Comparison of ENCODE assay signal across 2 cellular contexts in the genomic region with DNA sequence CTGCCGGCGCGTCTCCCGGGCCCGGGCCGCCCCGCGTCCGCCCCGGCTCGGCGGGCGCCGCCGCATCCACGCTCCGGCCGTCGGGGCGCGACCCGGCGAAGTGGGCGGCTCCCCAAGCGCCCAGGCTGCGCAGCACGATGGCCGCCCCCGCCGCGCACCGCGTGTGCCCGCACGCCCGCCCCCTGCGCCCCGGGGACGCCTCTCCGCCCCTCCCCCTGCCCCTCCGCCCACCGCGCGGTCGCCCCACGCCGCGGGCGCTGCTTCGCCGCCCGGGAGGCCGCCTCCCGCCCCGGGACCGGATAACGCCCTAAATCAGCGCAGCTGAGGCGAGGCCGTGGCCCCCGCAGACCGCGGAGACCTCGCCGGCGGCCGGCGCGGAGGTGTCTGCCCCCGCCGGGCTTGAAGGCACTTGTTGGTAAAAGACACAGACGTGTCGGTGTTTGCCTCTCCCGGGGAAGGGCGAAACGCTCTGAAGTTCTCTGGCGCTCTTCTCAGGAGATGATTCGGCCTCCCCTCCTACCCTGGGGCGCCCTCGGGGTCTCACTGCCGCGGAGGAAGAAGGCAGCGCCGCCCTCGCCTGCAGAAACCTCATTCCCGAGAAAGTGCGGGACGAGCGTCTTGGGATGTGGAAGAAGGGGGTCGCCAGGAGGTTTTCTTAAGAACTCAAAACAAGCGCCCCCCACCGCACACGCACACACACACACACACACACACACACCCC.
TF ChIP-seq lines count a peak whose summit lies in the region.

TSS of gene BNC1 (minus strand) at position 102 of the 721 bp plus-strand sequence. CDS start at position 66, 36 bp downstream.

TF ChIP-seq in liver, 16 proteins besides CTCF, POLR2A, EP300 and RAD21:
- TF ChIP-seq REST (IDR thresholded peaks at IDR 0.05) (no peak), HNF4G (IDR thresholded peaks at IDR 0.05) (no peak), TAF1 (conservative IDR thresholded peaks at IDR 0.05) (no peak), JUND (IDR thresholded peaks at IDR 0.05) (no peak), RXRA (IDR thresholded peaks at IDR 0.05) (no peak), GABPA (IDR thresholded peaks at IDR 0.05 in 1 of 2, conservative IDR thresholded peaks at IDR 0.05 in 1 of 2) (no peak), FOXA2 (IDR thresholded peaks at IDR 0.05) (no peak), HNF4A (conservative IDR thresholded peaks at IDR 0.05) (no peak), FOXA1 (IDR thresholded peaks at IDR 0.05) (no peak), SP1 (IDR thresholded peaks at IDR 0.05) (no peak)
- TF ChIP-seq, protein P1, sequence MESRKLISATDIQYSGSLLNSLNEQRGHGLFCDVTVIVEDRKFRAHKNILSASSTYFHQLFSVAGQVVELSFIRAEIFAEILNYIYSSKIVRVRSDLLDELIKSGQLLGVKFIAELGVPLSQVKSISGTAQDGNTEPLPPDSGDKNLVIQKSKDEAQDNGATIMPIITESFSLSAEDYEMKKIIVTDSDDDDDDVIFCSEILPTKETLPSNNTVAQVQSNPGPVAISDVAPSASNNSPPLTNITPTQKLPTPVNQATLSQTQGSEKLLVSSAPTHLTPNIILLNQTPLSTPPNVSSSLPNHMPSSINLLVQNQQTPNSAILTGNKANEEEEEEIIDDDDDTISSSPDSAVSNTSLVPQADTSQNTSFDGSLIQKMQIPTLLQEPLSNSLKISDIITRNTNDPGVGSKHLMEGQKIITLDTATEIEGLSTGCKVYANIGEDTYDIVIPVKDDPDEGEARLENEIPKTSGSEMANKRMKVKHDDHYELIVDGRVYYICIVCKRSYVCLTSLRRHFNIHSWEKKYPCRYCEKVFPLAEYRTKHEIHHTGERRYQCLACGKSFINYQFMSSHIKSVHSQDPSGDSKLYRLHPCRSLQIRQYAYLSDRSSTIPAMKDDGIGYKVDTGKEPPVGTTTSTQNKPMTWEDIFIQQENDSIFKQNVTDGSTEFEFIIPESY (IDR thresholded peaks at IDR 0.05): no peak
- TF ChIP-seq, protein P2, sequence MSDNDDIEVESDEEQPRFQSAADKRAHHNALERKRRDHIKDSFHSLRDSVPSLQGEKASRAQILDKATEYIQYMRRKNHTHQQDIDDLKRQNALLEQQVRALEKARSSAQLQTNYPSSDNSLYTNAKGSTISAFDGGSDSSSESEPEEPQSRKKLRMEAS (IDR thresholded peaks at IDR 0.05): no peak
- TF ChIP-seq, protein P3, sequence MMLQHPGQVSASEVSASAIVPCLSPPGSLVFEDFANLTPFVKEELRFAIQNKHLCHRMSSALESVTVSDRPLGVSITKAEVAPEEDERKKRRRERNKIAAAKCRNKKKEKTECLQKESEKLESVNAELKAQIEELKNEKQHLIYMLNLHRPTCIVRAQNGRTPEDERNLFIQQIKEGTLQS (IDR thresholded peaks at IDR 0.05): no peak

TF ChIP-seq in HepG2, 621 proteins besides CTCF, POLR2A, EP300 and RAD21:
- TF ChIP-seq ZNF230 (CRISPR knock-in tag; IDR thresholded peaks at IDR 0.05) (no peak), NFRKB (IDR thresholded peaks at IDR 0.05) (no peak), ELK4 (CRISPR knock-in tag; IDR thresholded peaks at IDR 0.05; ENCODE audit: borderline replicate concordance) (no peak), TRAFD1 (CRISPR knock-in tag; IDR thresholded peaks at IDR 0.05; ENCODE audit: borderline replicate concordance) (no peak)
- TF ChIP-seq, protein P4, sequence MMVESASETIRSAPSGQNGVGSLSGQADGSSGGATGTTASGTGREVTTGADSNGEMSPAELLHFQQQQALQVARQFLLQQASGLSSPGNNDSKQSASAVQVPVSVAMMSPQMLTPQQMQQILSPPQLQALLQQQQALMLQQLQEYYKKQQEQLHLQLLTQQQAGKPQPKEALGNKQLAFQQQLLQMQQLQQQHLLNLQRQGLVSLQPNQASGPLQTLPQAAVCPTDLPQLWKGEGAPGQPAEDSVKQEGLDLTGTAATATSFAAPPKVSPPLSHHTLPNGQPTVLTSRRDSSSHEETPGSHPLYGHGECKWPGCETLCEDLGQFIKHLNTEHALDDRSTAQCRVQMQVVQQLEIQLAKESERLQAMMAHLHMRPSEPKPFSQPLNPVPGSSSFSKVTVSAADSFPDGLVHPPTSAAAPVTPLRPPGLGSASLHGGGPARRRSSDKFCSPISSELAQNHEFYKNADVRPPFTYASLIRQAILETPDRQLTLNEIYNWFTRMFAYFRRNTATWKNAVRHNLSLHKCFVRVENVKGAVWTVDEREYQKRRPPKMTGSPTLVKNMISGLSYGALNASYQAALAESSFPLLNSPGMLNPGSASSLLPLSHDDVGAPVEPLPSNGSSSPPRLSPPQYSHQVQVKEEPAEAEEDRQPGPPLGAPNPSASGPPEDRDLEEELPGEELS (CRISPR knock-in tag; IDR thresholded peaks at IDR 0.05): no peak
- TF ChIP-seq, protein P5, sequence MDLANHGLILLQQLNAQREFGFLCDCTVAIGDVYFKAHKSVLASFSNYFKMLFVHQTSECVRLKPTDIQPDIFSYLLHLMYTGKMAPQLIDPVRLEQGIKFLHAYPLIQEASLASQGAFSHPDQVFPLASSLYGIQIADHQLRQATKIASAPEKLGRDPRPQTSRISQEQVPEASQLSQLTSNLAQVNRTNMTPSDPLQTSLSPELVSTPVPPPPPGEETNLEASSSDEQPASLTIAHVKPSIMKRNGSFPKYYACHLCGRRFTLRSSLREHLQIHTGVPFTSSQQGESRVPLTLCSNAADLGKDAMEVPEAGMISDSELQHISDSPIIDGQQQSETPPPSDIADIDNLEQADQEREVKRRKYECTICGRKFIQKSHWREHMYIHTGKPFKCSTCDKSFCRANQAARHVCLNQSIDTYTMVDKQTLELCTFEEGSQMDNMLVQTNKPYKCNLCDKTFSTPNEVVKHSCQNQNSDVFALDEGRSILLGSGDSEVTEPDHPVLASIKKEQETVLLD (CRISPR knock-in tag; IDR thresholded peaks at IDR 0.05; ENCODE audit: low read depth): no peak
